ENCODE assay signal across 33 cellular contexts in the genomic region with DNA sequence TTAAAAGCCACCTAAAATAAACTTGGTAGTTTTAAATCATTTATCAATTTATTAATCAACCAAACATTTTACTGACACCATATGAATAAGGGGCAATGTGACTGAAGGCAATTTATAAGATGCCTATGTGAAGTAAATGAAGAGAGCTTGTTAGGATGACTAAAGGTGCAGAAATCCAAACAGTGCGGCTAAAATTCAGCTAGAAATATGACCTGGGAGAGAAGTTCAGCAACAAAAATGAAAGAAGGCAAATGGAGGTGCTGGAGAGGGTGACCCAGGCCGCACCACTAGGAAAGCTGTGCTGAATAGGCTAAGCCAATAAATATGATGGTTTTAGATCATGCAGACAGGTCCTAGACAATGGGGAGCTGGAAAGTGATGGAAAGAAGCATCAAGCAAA.
"Had no signal": no experiment of that assay in that cellular context is flagged by ENCODE, and none has a peak within 500 bp of the region (broad histone marks: within the 10 kb centered on the region; RNA-seq: fewer than 3 reads in every experiment).

No MANE protein-coding gene starts in this region.

- H3K27ac Mint-ChIP-seq: activated CD4-positive, alpha-beta memory T cell treated with anti-CD3 and anti-CD28 coated beads for 36 hours; activated CD4-positive, alpha-beta T cell treated with anti-CD3 and anti-CD28 coated beads for 36 hours; activated CD4-positive, alpha-beta T cell treated with anti-CD3 and anti-CD28 coated beads, Interleukin-2, amount 10 ng/mL, durations not matched to agents 24 days and 14 days; activated CD8-positive, alpha-beta memory T cell treated with anti-CD3 and anti-CD28 coated beads, Interleukin-2, amount 10 ng/mL, durations not matched to agents 7 days and 5 days; activated CD8-positive, alpha-beta T cell treated with anti-CD3 and anti-CD28 coated beads, Interleukin-2, amount 10 ng/mL, durations not matched to agents 7 days and 5 days; activated naive CD4-positive, alpha-beta T cell treated with anti-CD3 and anti-CD28 coated beads for 36 hours; activated naive CD4-positive, alpha-beta T cell treated with anti-CD3 and anti-CD28 coated beads, Interleukin-2, amount 50 U/mL, for 24 hours; activated naive CD8-positive, alpha-beta T cell treated with anti-CD3 and anti-CD28 coated beads for 36 hours; activated naive CD8-positive, alpha-beta T cell treated with anti-CD3 and anti-CD28 coated beads, Interleukin-2, amount 50 U/mL, for 24 hours; activated T-helper 1 cell treated with anti-CD3 and anti-CD28 coated beads, Interleukin-12 subunit alpha, Interleukin-12 subunit beta, Interleukin-2, Interleukin-4 antibody, amounts not matched to agents 30 ng/mL and 10 ng/mL and 1 ng/mL, durations not matched to agents 14 hours and 24 hours and 36 hours; activated T-helper 2 cell treated with anti-CD3 and anti-CD28 coated beads, Interferon-gamma antibody, Interleukin-2, Interleukin-4, amounts not matched to agents 10 μg/mL and 5 μg/mL and 100 μg/mL, durations not matched to agents 14 hours and 24 hours and 36 hours; endodermal cell had no signal

- H3K4me1 Mint-ChIP-seq: activated CD4-positive, alpha-beta T cell treated with anti-CD3 and anti-CD28 coated beads for 36 hours; activated CD4-positive, alpha-beta T cell treated with anti-CD3 and anti-CD28 coated beads, Interleukin-2, amount 10 ng/mL, durations not matched to agents 24 days and 14 days; activated CD8-positive, alpha-beta memory T cell treated with anti-CD3 and anti-CD28 coated beads, Interleukin-2, amount 10 ng/mL, durations not matched to agents 7 days and 5 days; activated naive CD4-positive, alpha-beta T cell treated with anti-CD3 and anti-CD28 coated beads, Interleukin-2, amount 50 U/mL, for 24 hours; activated naive CD8-positive, alpha-beta T cell treated with anti-CD3 and anti-CD28 coated beads for 36 hours; activated naive CD8-positive, alpha-beta T cell treated with anti-CD3 and anti-CD28 coated beads, Interleukin-2, amount 50 U/mL, for 24 hours; endodermal cell had no signal

- H3K27me3 ChIP-seq: adrenal gland, breast epithelium, cardiac muscle cell, colonic mucosa, gastroesophageal sphincter, heart right ventricle, hepatocyte had no signal

- H3K9me3 ChIP-seq: adrenal gland, breast epithelium, colonic mucosa, gastroesophageal sphincter, heart right ventricle had no signal

- H2AFZ ChIP-seq: hepatocyte had no signal

- H3K4me3 Mint-ChIP-seq: activated CD4-positive, alpha-beta memory T cell treated with anti-CD3 and anti-CD28 coated beads for 36 hours; activated CD4-positive, alpha-beta T cell treated with anti-CD3 and anti-CD28 coated beads for 36 hours; activated CD4-positive, alpha-beta T cell treated with anti-CD3 and anti-CD28 coated beads, Interleukin-2, amount 10 ng/mL, durations not matched to agents 24 days and 14 days; activated CD8-positive, alpha-beta memory T cell treated with anti-CD3 and anti-CD28 coated beads, Interleukin-2, amount 10 ng/mL, durations not matched to agents 7 days and 5 days; activated CD8-positive, alpha-beta T cell treated with anti-CD3 and anti-CD28 coated beads, Interleukin-2, amount 10 ng/mL, durations not matched to agents 7 days and 5 days; activated naive CD4-positive, alpha-beta T cell treated with anti-CD3 and anti-CD28 coated beads for 36 hours; activated naive CD4-positive, alpha-beta T cell treated with anti-CD3 and anti-CD28 coated beads, Interleukin-2, amount 50 U/mL, for 24 hours; activated naive CD8-positive, alpha-beta T cell treated with anti-CD3 and anti-CD28 coated beads for 36 hours; activated naive CD8-positive, alpha-beta T cell treated with anti-CD3 and anti-CD28 coated beads, Interleukin-2, amount 50 U/mL, for 24 hours; activated T-helper 1 cell treated with anti-CD3 and anti-CD28 coated beads, Interleukin-12 subunit alpha, Interleukin-12 subunit beta, Interleukin-2, Interleukin-4 antibody, amounts not matched to agents 30 ng/mL and 10 ng/mL and 1 ng/mL, durations not matched to agents 14 hours and 24 hours and 36 hours; brain; endodermal cell had no signal

- H3K27ac ChIP-seq: adrenal gland, breast epithelium, cardiac muscle cell, colonic mucosa, gastroesophageal sphincter, heart right ventricle, hepatocyte had no signal

- H3K27me3 Mint-ChIP-seq: activated CD4-positive, alpha-beta memory T cell treated with anti-CD3 and anti-CD28 coated beads for 36 hours; activated CD4-positive, alpha-beta T cell treated with anti-CD3 and anti-CD28 coated beads for 36 hours; activated CD4-positive, alpha-beta T cell treated with anti-CD3 and anti-CD28 coated beads, Interleukin-2, amount 10 ng/mL, durations not matched to agents 24 days and 14 days; activated CD8-positive, alpha-beta memory T cell treated with anti-CD3 and anti-CD28 coated beads, Interleukin-2, amount 10 ng/mL, durations not matched to agents 7 days and 5 days; activated naive CD4-positive, alpha-beta T cell treated with anti-CD3 and anti-CD28 coated beads, Interleukin-2, amount 50 U/mL, for 24 hours; activated naive CD8-positive, alpha-beta T cell treated with anti-CD3 and anti-CD28 coated beads for 36 hours; activated naive CD8-positive, alpha-beta T cell treated with anti-CD3 and anti-CD28 coated beads, Interleukin-2, amount 50 U/mL, for 24 hours; brain had no signal

- H3K79me2 ChIP-seq: hepatocyte had no signal

- H3K4me3 ChIP-seq: adrenal gland, breast epithelium, cardiac muscle cell, colonic mucosa, gastroesophageal sphincter, heart right ventricle, hepatocyte had no signal

- DNase-seq: activated CD4-positive, alpha-beta memory T cell treated with anti-CD3 and anti-CD28 coated beads for 36 hours; activated CD4-positive, alpha-beta T cell treated with anti-CD3 and anti-CD28 coated beads for 36 hours; activated CD4-positive, alpha-beta T cell treated with anti-CD3 and anti-CD28 coated beads, Interleukin-2, amount 10 ng/mL, durations not matched to agents 24 days and 14 days; activated CD4-positive, CD25-positive, alpha-beta regulatory T cell; activated CD4-positive, CD25-positive, alpha-beta regulatory T cell treated with anti-CD3 and anti-CD28 coated beads, Interleukin-2, amount 50 U/mL, for 72 hours; activated CD8-positive, alpha-beta memory T cell treated with anti-CD3 and anti-CD28 coated beads, Interleukin-2, amount 10 ng/mL, durations not matched to agents 7 days and 5 days; activated CD8-positive, alpha-beta memory T cell treated with anti-CD3 and anti-CD28 coated beads, Interleukin-2, amount 50 U/mL, for 4 hours; activated CD8-positive, alpha-beta T cell treated with anti-CD3 and anti-CD28 coated beads, Interleukin-2, amount 10 ng/mL, durations not matched to agents 7 days and 5 days; activated effector memory CD4-positive, alpha-beta T cell treated with anti-CD3 and anti-CD28 coated beads, Interleukin-2, amount 50 U/mL, for 16 hours; activated naive CD4-positive, alpha-beta T cell treated with anti-CD3 and anti-CD28 coated beads for 36 hours; activated naive CD8-positive, alpha-beta T cell treated with anti-CD3 and anti-CD28 coated beads for 36 hours; activated naive CD8-positive, alpha-beta T cell treated with anti-CD3 and anti-CD28 coated beads, Interleukin-2, amount 50 U/mL, for 24 hours; activated T-cell treated with anti-CD3 and anti-CD28 coated beads, Interleukin-2, amount 50 U/mL, for 1 hour; activated T-cell treated with anti-CD3 and anti-CD28 coated beads, Interleukin-2, amount 50 U/mL, for 48 hours; adrenal gland; amygdala; aorta; central memory CD4-positive, alpha-beta T cell; cerebellar nuclear complex; colonic mucosa; effector CD8-positive, alpha-beta T cell; endodermal cell; foreskin melanocyte; heart right ventricle; T-helper 2 cell had no signal

- H3K9me3 Mint-ChIP-seq: activated CD4-positive, alpha-beta memory T cell treated with anti-CD3 and anti-CD28 coated beads for 36 hours; activated naive CD8-positive, alpha-beta T cell treated with anti-CD3 and anti-CD28 coated beads, Interleukin-2, amount 50 U/mL, for 24 hours; activated T-helper 1 cell treated with anti-CD3 and anti-CD28 coated beads, Interleukin-12 subunit alpha, Interleukin-12 subunit beta, Interleukin-2, Interleukin-4 antibody, amounts not matched to agents 30 ng/mL and 10 ng/mL and 1 ng/mL, durations not matched to agents 14 hours and 24 hours and 36 hours; activated T-helper 2 cell treated with anti-CD3 and anti-CD28 coated beads, Interferon-gamma antibody, Interleukin-2, Interleukin-4, amounts not matched to agents 10 μg/mL and 5 μg/mL and 100 μg/mL, durations not matched to agents 14 hours and 24 hours and 36 hours; endodermal cell had no signal

- H3K4me2 ChIP-seq: hepatocyte had no signal

- H3K36me3 ChIP-seq: adrenal gland, breast epithelium, cardiac muscle cell, colonic mucosa, gastroesophageal sphincter, heart right ventricle had no signal

- H3K36me3 Mint-ChIP-seq: activated CD4-positive, alpha-beta memory T cell treated with anti-CD3 and anti-CD28 coated beads for 36 hours; activated CD8-positive, alpha-beta memory T cell treated with anti-CD3 and anti-CD28 coated beads, Interleukin-2, amount 10 ng/mL, durations not matched to agents 7 days and 5 days; activated naive CD8-positive, alpha-beta T cell treated with anti-CD3 and anti-CD28 coated beads for 36 hours; brain had no signal

- H3K4me1 ChIP-seq: adrenal gland, breast epithelium, colonic mucosa, gastroesophageal sphincter, heart right ventricle had no signal
